1 cellular context compared by ENCODE assay signal in the genomic region with DNA sequence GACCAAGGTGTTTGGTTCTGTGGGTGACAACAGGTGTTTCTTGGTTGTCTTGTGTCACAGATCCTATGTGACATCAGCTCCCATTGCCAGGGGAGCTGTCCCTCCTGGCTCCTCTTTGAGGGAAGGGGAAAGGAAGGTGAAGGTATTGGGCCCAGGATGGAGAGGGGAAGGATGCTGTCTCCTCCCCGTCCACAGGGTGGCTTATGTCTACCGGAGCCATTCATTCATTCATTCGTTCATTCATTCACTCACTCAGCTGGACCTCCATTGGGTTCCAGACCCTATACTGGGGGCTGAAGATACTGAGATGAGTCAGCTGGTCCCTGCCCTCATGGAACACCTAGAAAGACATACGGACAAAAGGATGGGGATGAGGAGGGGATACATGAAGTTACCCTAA.
TF ChIP-seq lines count a peak whose summit lies in the region.

No MANE protein-coding gene starts in this region.

TF ChIP-seq in SK-N-SH, 30 proteins besides CTCF, POLR2A, EP300 and RAD21 (continued from another document):
- TF ChIP-seq, protein P1, sequence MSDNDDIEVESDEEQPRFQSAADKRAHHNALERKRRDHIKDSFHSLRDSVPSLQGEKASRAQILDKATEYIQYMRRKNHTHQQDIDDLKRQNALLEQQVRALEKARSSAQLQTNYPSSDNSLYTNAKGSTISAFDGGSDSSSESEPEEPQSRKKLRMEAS (IDR thresholded peaks at IDR 0.05; ENCODE audit: low read depth): no peak
- TF ChIP-seq NRF1 (IDR thresholded peaks at IDR 0.05; ENCODE audit: low read depth, low read length): no peak
- no peak for TF ChIP-seq MXI1 (IDR thresholded peaks at IDR 0.05; ENCODE audit: low read depth, low read length)
- no peak for TF ChIP-seq EZH2phosphoT487 (IDR thresholded peaks at IDR 0.05; ENCODE audit: borderline replicate concordance, low read depth)
- TF ChIP-seq YY1 (IDR thresholded peaks at IDR 0.05; ENCODE audit: low read depth): no peak
- TF ChIP-seq, protein P2, sequence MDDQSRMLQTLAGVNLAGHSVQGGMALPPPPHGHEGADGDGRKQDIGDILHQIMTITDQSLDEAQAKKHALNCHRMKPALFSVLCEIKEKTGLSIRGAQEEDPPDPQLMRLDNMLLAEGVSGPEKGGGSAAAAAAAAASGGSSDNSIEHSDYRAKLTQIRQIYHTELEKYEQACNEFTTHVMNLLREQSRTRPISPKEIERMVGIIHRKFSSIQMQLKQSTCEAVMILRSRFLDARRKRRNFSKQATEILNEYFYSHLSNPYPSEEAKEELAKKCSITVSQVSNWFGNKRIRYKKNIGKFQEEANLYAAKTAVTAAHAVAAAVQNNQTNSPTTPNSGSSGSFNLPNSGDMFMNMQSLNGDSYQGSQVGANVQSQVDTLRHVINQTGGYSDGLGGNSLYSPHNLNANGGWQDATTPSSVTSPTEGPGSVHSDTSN (IDR thresholded peaks at IDR 0.05): no peak
- TF ChIP-seq, protein P3, sequence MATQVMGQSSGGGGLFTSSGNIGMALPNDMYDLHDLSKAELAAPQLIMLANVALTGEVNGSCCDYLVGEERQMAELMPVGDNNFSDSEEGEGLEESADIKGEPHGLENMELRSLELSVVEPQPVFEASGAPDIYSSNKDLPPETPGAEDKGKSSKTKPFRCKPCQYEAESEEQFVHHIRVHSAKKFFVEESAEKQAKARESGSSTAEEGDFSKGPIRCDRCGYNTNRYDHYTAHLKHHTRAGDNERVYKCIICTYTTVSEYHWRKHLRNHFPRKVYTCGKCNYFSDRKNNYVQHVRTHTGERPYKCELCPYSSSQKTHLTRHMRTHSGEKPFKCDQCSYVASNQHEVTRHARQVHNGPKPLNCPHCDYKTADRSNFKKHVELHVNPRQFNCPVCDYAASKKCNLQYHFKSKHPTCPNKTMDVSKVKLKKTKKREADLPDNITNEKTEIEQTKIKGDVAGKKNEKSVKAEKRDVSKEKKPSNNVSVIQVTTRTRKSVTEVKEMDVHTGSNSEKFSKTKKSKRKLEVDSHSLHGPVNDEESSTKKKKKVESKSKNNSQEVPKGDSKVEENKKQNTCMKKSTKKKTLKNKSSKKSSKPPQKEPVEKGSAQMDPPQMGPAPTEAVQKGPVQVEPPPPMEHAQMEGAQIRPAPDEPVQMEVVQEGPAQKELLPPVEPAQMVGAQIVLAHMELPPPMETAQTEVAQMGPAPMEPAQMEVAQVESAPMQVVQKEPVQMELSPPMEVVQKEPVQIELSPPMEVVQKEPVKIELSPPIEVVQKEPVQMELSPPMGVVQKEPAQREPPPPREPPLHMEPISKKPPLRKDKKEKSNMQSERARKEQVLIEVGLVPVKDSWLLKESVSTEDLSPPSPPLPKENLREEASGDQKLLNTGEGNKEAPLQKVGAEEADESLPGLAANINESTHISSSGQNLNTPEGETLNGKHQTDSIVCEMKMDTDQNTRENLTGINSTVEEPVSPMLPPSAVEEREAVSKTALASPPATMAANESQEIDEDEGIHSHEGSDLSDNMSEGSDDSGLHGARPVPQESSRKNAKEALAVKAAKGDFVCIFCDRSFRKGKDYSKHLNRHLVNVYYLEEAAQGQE (IDR thresholded peaks at IDR 0.05; ENCODE audit: low read depth, low read length): no peak
- TF ChIP-seq GATA2 (CRISPR knock-in tag; IDR thresholded peaks at IDR 0.05): no peak
- TF ChIP-seq FOXJ3 (CRISPR knock-in tag; IDR thresholded peaks at IDR 0.05): no peak
- no peak for TF ChIP-seq MEF2A (IDR thresholded peaks at IDR 0.05; ENCODE audit: borderline replicate concordance, low read depth)
- TF ChIP-seq GABPA (IDR thresholded peaks at IDR 0.05; ENCODE audit: low read depth): no peak
- TF ChIP-seq RCOR1 (IDR thresholded peaks at IDR 0.05; ENCODE audit: low read length): no peak
- no peak for TF ChIP-seq CHD2 (IDR thresholded peaks at IDR 0.05; ENCODE audit: low read length, partially characterized antibody)
